ENCODE assay signal across 7 cellular contexts in genomic region chr22:28754512-28754911, GRCh38. TPM values are rescaled to one million over a fixed set of nuclear protein-coding genes. Genes with fewer than 3 reads are reported as not detected.
DNase-seq lines count a peak whose midpoint lies in the region; ATAC-seq and TF ChIP-seq lines count a peak whose summit lies in the region.
"Not testable (repeated sequence)": the region's sequence is repeated elsewhere in the genome, so short reads cannot be mapped to it uniquely, and the experiment has no call there.

No MANE protein-coding gene starts in this region.

- not testable (repeated sequence) for BruUV-seq in Caco-2 (replicated peaks; lab: Mats Ljungman, UMichigan)

- ATAC-seq in WTC11; activated CD8-positive, alpha-beta T cell treated with anti-CD3 and anti-CD28 coated beads, Interleukin-2, amount 10 ng/mL, durations not matched to agents 7 days and 5 days; stimulated activated effector memory CD8-positive, alpha-beta T cell treated with anti-CD3 and anti-CD28 coated beads, Interleukin-12 subunit alpha, Interleukin-12 subunit beta, amount 100 ng/mL, for 72 hours: not testable (repeated sequence)

- H3K27ac ChIP-seq in liver (ENCODE audit: low read depth in 1 of 2, low read length in 2 of 2) = not testable (repeated sequence)

- not testable (repeated sequence) for TF ChIP-seq RAD21 in liver (IDR thresholded peaks at IDR 0.05)

- not testable (repeated sequence) for H3K27me3 ChIP-seq in Caco-2 (replicated peaks; ENCODE audit: control insufficient read depth, insufficient read depth, low read length); liver (ENCODE audit: control insufficient read depth in 4 of 4, insufficient read depth in 4 of 4, low read length in 3 of 4)

- not testable (repeated sequence) for H3K9me3 Mint-ChIP-seq in Caco-2 (ENCODE audit: unreplicated experiment); activated CD8-positive, alpha-beta T cell treated with anti-CD3 and anti-CD28 coated beads, Interleukin-2, amount 10 ng/mL, durations not matched to agents 7 days and 5 days (ENCODE audit: insufficient read depth); activated T-cell treated with anti-CD3 and anti-CD28 coated beads, Interleukin-2, amount 50 U/mL, for 24 hours; chondrocyte (ENCODE audit: low read depth); stimulated activated effector memory CD8-positive, alpha-beta T cell treated with anti-CD3 and anti-CD28 coated beads, Interleukin-12 subunit alpha, Interleukin-12 subunit beta, amount 100 ng/mL, for 72 hours
- H3K9me3 Mint-ChIP-seq in WTC11 = peaks cover 15% of the 10 kb centered on the region

- peaks cover 19% of the 10 kb centered on the region for H3K36me3 Mint-ChIP-seq in Caco-2 (ENCODE audit: insufficient read depth, unreplicated experiment)
- peaks cover 50% of the 10 kb centered on the region for H3K36me3 Mint-ChIP-seq in WTC11
- H3K36me3 Mint-ChIP-seq in activated CD8-positive, alpha-beta T cell treated with anti-CD3 and anti-CD28 coated beads, Interleukin-2, amount 10 ng/mL, durations not matched to agents 7 days and 5 days (ENCODE audit: low read depth) = peaks cover 32% of the 10 kb centered on the region
- H3K36me3 Mint-ChIP-seq in activated T-cell treated with anti-CD3 and anti-CD28 coated beads, Interleukin-2, amount 50 U/mL, for 24 hours (ENCODE audit: low read depth) = peaks cover 43% of the 10 kb centered on the region
- H3K36me3 Mint-ChIP-seq in chondrocyte (ENCODE audit: low read depth) = not testable (repeated sequence)
- peaks cover 27% of the 10 kb centered on the region for H3K36me3 Mint-ChIP-seq in stimulated activated effector memory CD8-positive, alpha-beta T cell treated with anti-CD3 and anti-CD28 coated beads, Interleukin-12 subunit alpha, Interleukin-12 subunit beta, amount 100 ng/mL, for 72 hours

- intact Hi-C loops in Caco-2 (cut with micrococcal nuclease; ENCODE audit: unreplicated experiment) = not testable (repeated sequence)

- CTCF ChIA-PET in Caco-2 (lab: Charles Lee) = not testable (repeated sequence)
- CTCF ChIA-PET in WTC11 (lab: Charles Lee) = interaction anchor here (0.8 kb wide), 1 partner anchor 11 kb away, joined by 3 read pairs; no protein-coding TSS in a partner anchor
- CTCF ChIA-PET in activated CD8-positive, alpha-beta T cell treated with anti-CD3 and anti-CD28 coated beads, Interleukin-2, amount 10 ng/mL, durations not matched to agents 7 days and 5 days (lab: Charles Lee) = interaction anchor here (1.5 kb wide), 1 partner anchor 75 kb away, joined by 4 read pairs; no protein-coding TSS in a partner anchor

- WGBS in liver = 92% methylated on average over 3 of the region's 3 CpGs

- not testable (repeated sequence) for TF ChIP-seq CTCF in Caco-2 (IDR thresholded peaks at IDR 0.05; ENCODE audit: insufficient read depth in 1 of 2, low read depth in 1 of 2, low read length in 1 of 2, severe bottlenecking in 1 of 2, unreplicated experiment in 1 of 2); WTC11 (IDR thresholded peaks at IDR 0.05); chondrocyte (IDR thresholded peaks at IDR 0.05); liver (IDR thresholded peaks at IDR 0.05; ENCODE audit: low read depth, low read length, missing input control)

- H3K9me3 ChIP-seq in Caco-2; liver (ENCODE audit: control insufficient read depth in 4 of 4, low read length in 3 of 4): not testable (repeated sequence)

- H3K4me3 Mint-ChIP-seq in Caco-2 (ENCODE audit: unreplicated experiment); WTC11; activated CD8-positive, alpha-beta T cell treated with anti-CD3 and anti-CD28 coated beads, Interleukin-2, amount 10 ng/mL, durations not matched to agents 7 days and 5 days; activated T-cell treated with anti-CD3 and anti-CD28 coated beads, Interleukin-2, amount 50 U/mL, for 24 hours; chondrocyte (ENCODE audit: unreplicated experiment); stimulated activated effector memory CD8-positive, alpha-beta T cell treated with anti-CD3 and anti-CD28 coated beads, Interleukin-12 subunit alpha, Interleukin-12 subunit beta, amount 100 ng/mL, for 72 hours: not testable (repeated sequence)

- H3K4me1 ChIP-seq in Caco-2; liver (ENCODE audit: control insufficient read depth in 4 of 4, insufficient read depth in 4 of 4, low read length in 3 of 4): not testable (repeated sequence)

- not testable (repeated sequence) for DNase-seq in Caco-2; WTC11 (ENCODE audit: low spot score); activated CD8-positive, alpha-beta T cell treated with anti-CD3 and anti-CD28 coated beads, Interleukin-2, amount 10 ng/mL, durations not matched to agents 7 days and 5 days; activated T-cell treated with anti-CD3 and anti-CD28 coated beads, Interleukin-2, amount 50 U/mL, for 24 hours; stimulated activated effector memory CD8-positive, alpha-beta T cell treated with anti-CD3 and anti-CD28 coated beads, Interleukin-12 subunit alpha, Interleukin-12 subunit beta, amount 100 ng/mL, for 72 hours (ENCODE audit: low spot score in 2 of 2)
- peak; percentile 1 for DNase-seq in chondrocyte (ENCODE audit: low spot score)

- not testable (repeated sequence) for H3K9ac ChIP-seq in liver (ENCODE audit: low read depth in 1 of 2, low read length in 2 of 2)

- H3K4me1 Mint-ChIP-seq in Caco-2 (ENCODE audit: low read depth, unreplicated experiment); WTC11; activated T-cell treated with anti-CD3 and anti-CD28 coated beads, Interleukin-2, amount 50 U/mL, for 24 hours (ENCODE audit: low read depth); stimulated activated effector memory CD8-positive, alpha-beta T cell treated with anti-CD3 and anti-CD28 coated beads, Interleukin-12 subunit alpha, Interleukin-12 subunit beta, amount 100 ng/mL, for 72 hours: not testable (repeated sequence)
- H3K4me1 Mint-ChIP-seq in activated CD8-positive, alpha-beta T cell treated with anti-CD3 and anti-CD28 coated beads, Interleukin-2, amount 10 ng/mL, durations not matched to agents 7 days and 5 days (ENCODE audit: low read depth) = peaks cover 12% of the 10 kb centered on the region
- H3K4me1 Mint-ChIP-seq in chondrocyte (ENCODE audit: low read depth) = peaks cover 15% of the 10 kb centered on the region

- H3K4me3 ChIP-seq in Caco-2 (ENCODE audit: low read depth, low read length); liver (ENCODE audit: low read depth in 1 of 3, low read length in 3 of 3): not testable (repeated sequence)

- not testable (repeated sequence) for H3K27me3 Mint-ChIP-seq in Caco-2 (ENCODE audit: insufficient read depth, unreplicated experiment); WTC11 (ENCODE audit: low read depth); activated CD8-positive, alpha-beta T cell treated with anti-CD3 and anti-CD28 coated beads, Interleukin-2, amount 10 ng/mL, durations not matched to agents 7 days and 5 days (ENCODE audit: low read depth); activated T-cell treated with anti-CD3 and anti-CD28 coated beads, Interleukin-2, amount 50 U/mL, for 24 hours; chondrocyte (ENCODE audit: low read depth)

- POLR2A ChIA-PET in Caco-2 (lab: Charles Lee); WTC11 (lab: Charles Lee); activated CD8-positive, alpha-beta T cell treated with anti-CD3 and anti-CD28 coated beads, Interleukin-2, amount 10 ng/mL, durations not matched to agents 7 days and 5 days (lab: Charles Lee): not testable (repeated sequence)

- H3K27ac Mint-ChIP-seq in Caco-2 (ENCODE audit: unreplicated experiment) = peak overlapping the region; percentile 11
- 0 out of 2 replicates have a peak overlapping the region, but pooled peaks have one; percentile 32 for H3K27ac Mint-ChIP-seq in WTC11
- peak overlapping the region; percentile 20 for H3K27ac Mint-ChIP-seq in activated CD8-positive, alpha-beta T cell treated with anti-CD3 and anti-CD28 coated beads, Interleukin-2, amount 10 ng/mL, durations not matched to agents 7 days and 5 days
- H3K27ac Mint-ChIP-seq in activated T-cell treated with anti-CD3 and anti-CD28 coated beads, Interleukin-2, amount 50 U/mL, for 24 hours = peak overlapping the region; percentile 29
- H3K27ac Mint-ChIP-seq in chondrocyte (ENCODE audit: unreplicated experiment) = not testable (repeated sequence)
- H3K27ac Mint-ChIP-seq in stimulated activated effector memory CD8-positive, alpha-beta T cell treated with anti-CD3 and anti-CD28 coated beads, Interleukin-12 subunit alpha, Interleukin-12 subunit beta, amount 100 ng/mL, for 72 hours = peak overlapping the region; percentile 6

- not testable (repeated sequence) for H3K36me3 ChIP-seq in Caco-2 (ENCODE audit: control insufficient read depth, insufficient read depth, low read length); liver (ENCODE audit: control insufficient read depth in 4 of 4, insufficient read depth in 3 of 4, low read depth in 1 of 4, low read length in 3 of 4)

RNA-seq across cellular contexts. Expression of gene HSCB, which starts 12.7 kb away (rescaled TPM):
- total RNA-seq in Caco-2 (2022) = 8.2 and 11.4 TPM in 2 replicates
- total RNA-seq in WTC11 (2021) = 17.1 to 19.2 TPM (median 17.1 TPM) in 3 replicates
- total RNA-seq in activated CD8-positive, alpha-beta T cell treated with anti-CD3 and anti-CD28 coated beads, Interleukin-2, amount 10 ng/mL, durations not matched to agents 7 days and 5 days = 10 to 100 TPM; 13.7 to 15.8 TPM
- 9.8 to 11.6 TPM (median 11.0 TPM) in 3 replicates for total RNA-seq in chondrocyte
- total RNA-seq in liver = 10 to 100 TPM; 12.2 to 14.0 TPM
- polyA plus RNA-seq in liver = 10 to 100 TPM; 16.2 to 22.1 TPM

RNA-seq across cellular contexts. Expression of gene CHEK2, which starts 12.9 kb away (rescaled TPM):
- 34.0 and 38.0 TPM in 2 replicates for total RNA-seq in Caco-2 (2022)
- 120 to 126 TPM (median 124 TPM) in 3 replicates for total RNA-seq in WTC11 (2021)
- 10 to 100 TPM; 43.7 to 47.9 TPM for total RNA-seq in activated CD8-positive, alpha-beta T cell treated with anti-CD3 and anti-CD28 coated beads, Interleukin-2, amount 10 ng/mL, durations not matched to agents 7 days and 5 days
- 5.5 to 12.2 TPM (median 8.3 TPM) in 3 replicates for total RNA-seq in chondrocyte
- total RNA-seq in liver = 10 to 100 TPM in 1 of 2 donors, 1 to 10 TPM in 1; 2.8 to 10.6 TPM
- polyA plus RNA-seq in liver = 1 to 10 TPM; 1.4 to 2.7 TPM

RNA-seq across cellular contexts. Expression of gene CCDC117, which starts 18.0 kb away (rescaled TPM):
- 27.8 and 33.1 TPM in 2 replicates for total RNA-seq in Caco-2 (2022)
- total RNA-seq in WTC11 (2021) = 39.0 to 47.4 TPM (median 46.9 TPM) in 3 replicates
- total RNA-seq in activated CD8-positive, alpha-beta T cell treated with anti-CD3 and anti-CD28 coated beads, Interleukin-2, amount 10 ng/mL, durations not matched to agents 7 days and 5 days = 10 to 100 TPM; 36.7 to 40.0 TPM
- 19.5 to 23.4 TPM (median 21.0 TPM) in 3 replicates for total RNA-seq in chondrocyte
- total RNA-seq in liver = 10 to 100 TPM; 23.2 to 24.0 TPM
- 1 to 10 TPM; 8.1 to 9.3 TPM for polyA plus RNA-seq in liver

RNA-seq across cellular contexts. Expression of gene XBP1, which starts 45.9 kb away (rescaled TPM):
- total RNA-seq in Caco-2 (2022) (215 and 225 TPM in 2 replicates), WTC11 (2021) (104 to 127 TPM (median 107 TPM) in 3 replicates), chondrocyte (107 to 199 TPM (median 189 TPM) in 3 replicates), liver (100 to 1,000 TPM; 597 to 613 TPM)
- 100 to 1,000 TPM; 220 to 229 TPM for total RNA-seq in activated CD8-positive, alpha-beta T cell treated with anti-CD3 and anti-CD28 coated beads, Interleukin-2, amount 10 ng/mL, durations not matched to agents 7 days and 5 days
- 100 to 1,000 TPM; 303 to 705 TPM for polyA plus RNA-seq in liver
